Comparison of ENCODE assay signal across 8 cellular contexts in the genomic region with DNA sequence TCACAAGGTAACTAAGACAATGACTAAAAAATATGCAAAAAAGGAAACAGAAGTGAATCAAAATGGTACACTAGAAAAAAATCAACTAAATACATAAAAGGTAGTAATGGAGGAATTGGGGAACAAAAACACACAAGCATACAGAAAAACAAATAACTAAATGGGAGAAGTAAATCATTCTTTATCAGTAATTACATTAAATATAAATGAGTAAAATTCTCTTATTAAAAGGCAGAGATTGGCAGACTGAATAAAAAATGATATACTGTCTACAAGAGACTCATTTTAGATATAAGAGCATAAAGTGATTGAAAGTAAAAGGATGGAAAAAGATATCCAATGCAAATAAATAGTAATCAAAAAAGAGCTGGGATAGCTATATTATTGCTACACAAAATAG.
"Had no signal": no experiment of that assay in that cellular context is flagged by ENCODE, and none has a peak within 500 bp of the region (broad histone marks: within the 10 kb centered on the region; RNA-seq: fewer than 3 reads in every experiment).

No MANE protein-coding gene starts in this region.

- FAIRE-seq: G401.6, GM12878, GM12891, GM12892, GM18507, GM19239 had no signal

- H3K4me3 ChIP-seq: GM12878 had no signal

- ATAC-seq: GM12878 had no signal

- DNase-seq: GDM1, GF-D8 had no signal
